1 cellular context compared by ENCODE assay signal in genomic region chr15:89098281-89098680, GRCh38.
TF ChIP-seq lines count a peak whose summit lies in the region.

No MANE protein-coding gene starts in this region.

TF ChIP-seq in WTC11, 78 proteins besides CTCF, POLR2A, EP300 and RAD21 (continued from another document):
- TF ChIP-seq ZNF232 (CRISPR knock-in tag; IDR thresholded peaks at IDR 0.05) (no peak), NR1H2 (CRISPR knock-in tag; IDR thresholded peaks at IDR 0.05) (no peak), ZBTB43 (CRISPR knock-in tag; IDR thresholded peaks at IDR 0.05) (no peak), FOXK1 (CRISPR knock-in tag; IDR thresholded peaks at IDR 0.05) (no peak), ZNF425 (CRISPR knock-in tag; conservative IDR thresholded peaks at IDR 0.05) (no peak), CBFB (CRISPR knock-in tag; IDR thresholded peaks at IDR 0.05; ENCODE audit: low read depth) (no peak), ATF6 (CRISPR knock-in tag; IDR thresholded peaks at IDR 0.05) (no peak), KAT7 (CRISPR knock-in tag; IDR thresholded peaks at IDR 0.05; ENCODE audit: borderline replicate concordance) (no peak), E2F1 (CRISPR knock-in tag; IDR thresholded peaks at IDR 0.05) (no peak), FOXJ3 (CRISPR knock-in tag; IDR thresholded peaks at IDR 0.05; ENCODE audit: borderline replicate concordance) (no peak)
